Comparison of ENCODE assay signal across 1 cellular context in the genomic region with DNA sequence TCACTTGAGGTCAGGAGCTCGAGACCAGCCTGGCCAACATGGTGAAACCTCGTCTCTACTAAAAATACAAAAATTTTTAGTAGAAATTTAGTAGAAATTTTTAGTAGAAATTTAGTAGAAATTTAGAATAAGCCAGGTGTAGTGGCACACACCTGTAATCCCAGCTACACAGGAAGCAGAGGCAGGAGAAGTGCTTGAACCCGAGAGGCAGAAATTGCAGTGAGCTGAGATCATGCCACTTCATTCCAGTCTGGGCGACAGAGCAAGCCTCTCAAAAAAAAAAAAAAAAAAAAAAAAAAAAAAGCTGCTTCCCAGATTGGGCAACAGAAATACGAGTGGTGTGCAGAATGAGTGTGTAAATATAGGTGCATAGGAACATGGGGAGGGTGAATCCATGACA. TPM values are rescaled to one million over a fixed set of nuclear protein-coding genes. Genes with fewer than 3 reads are reported as not detected.
"Had no signal": no experiment of that assay in that cellular context is flagged by ENCODE, and none has a peak within 500 bp of the region (broad histone marks: within the 10 kb centered on the region; RNA-seq: fewer than 3 reads in every experiment).

No MANE protein-coding gene starts in this region.

RNA-seq across cellular contexts. Expression of a gene that starts 4.5 kb away (rescaled TPM):
- total RNA-seq: MCF 10A had no signal
